29 cellular contexts compared by ENCODE assay signal in the genomic region with DNA sequence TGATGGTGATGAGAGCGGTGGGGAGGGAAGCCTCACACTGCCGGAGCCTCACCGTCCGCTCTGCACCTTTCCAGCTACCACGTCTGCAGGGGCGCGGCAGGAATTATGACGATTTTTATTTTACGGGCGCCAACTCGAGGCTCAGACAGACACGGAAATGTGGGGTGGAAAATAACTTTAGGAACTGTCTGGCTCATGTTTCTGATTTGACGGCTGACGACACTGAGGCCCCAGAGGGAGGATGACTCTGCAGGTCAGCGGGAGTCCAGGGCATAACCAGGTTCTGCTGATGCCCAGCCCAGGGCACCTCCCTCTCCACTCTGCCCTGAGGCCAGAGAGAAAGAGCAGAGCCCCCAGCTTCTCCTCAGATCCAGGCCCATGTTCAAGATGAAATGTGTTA. TPM values are rescaled to one million over a fixed set of nuclear protein-coding genes. Genes with fewer than 3 reads are reported as not detected.
"Had no signal": no experiment of that assay in that cellular context is flagged by ENCODE, and none has a peak within 500 bp of the region (broad histone marks: within the 10 kb centered on the region; RNA-seq: fewer than 3 reads in every experiment).

No MANE protein-coding gene starts in this region.

- H3K9ac ChIP-seq: SK-N-SH had no signal

- H3K9me3 Mint-ChIP-seq: activated naive CD4-positive, alpha-beta T cell treated with anti-CD3 and anti-CD28 coated beads, Interleukin-2, amount 50 U/mL, for 72 hours; activated naive CD8-positive, alpha-beta T cell treated with anti-CD3 and anti-CD28 coated beads, Interleukin-2, amount 50 U/mL, for 24 hours; IgD-negative memory B cell had no signal

- H3K36me3 Mint-ChIP-seq: activated naive CD4-positive, alpha-beta T cell treated with anti-CD3 and anti-CD28 coated beads, Interleukin-2, amount 50 U/mL, for 72 hours; IgD-negative memory B cell had no signal

- H3K4me1 Mint-ChIP-seq: activated naive CD8-positive, alpha-beta T cell treated with anti-CD3 and anti-CD28 coated beads, Interleukin-2, amount 50 U/mL, for 24 hours; IgD-negative memory B cell had no signal

- H3K4me2 ChIP-seq: SK-N-SH had no signal

- FAIRE-seq: bronchial epithelial cell had no signal

- H3K27ac Mint-ChIP-seq: activated CD8-positive, alpha-beta T cell treated with anti-CD3 and anti-CD28 coated beads, Interleukin-2, amount 10 ng/mL, durations not matched to agents 7 days and 5 days; activated naive CD4-positive, alpha-beta T cell treated with anti-CD3 and anti-CD28 coated beads, Interleukin-2, amount 50 U/mL, for 72 hours; activated naive CD8-positive, alpha-beta T cell treated with anti-CD3 and anti-CD28 coated beads, Interleukin-2, amount 50 U/mL, for 24 hours; IgD-negative memory B cell had no signal

- H3K27me3 ChIP-seq: ascending aorta, body of pancreas, SJCRH30 had no signal

- H3K4me3 Mint-ChIP-seq: activated CD8-positive, alpha-beta T cell treated with anti-CD3 and anti-CD28 coated beads, Interleukin-2, amount 10 ng/mL, durations not matched to agents 7 days and 5 days; activated naive CD8-positive, alpha-beta T cell treated with anti-CD3 and anti-CD28 coated beads, Interleukin-2, amount 50 U/mL, for 24 hours; IgD-negative memory B cell had no signal

- DNase-seq: activated CD4-positive, alpha-beta T cell treated with anti-CD3 and anti-CD28 coated beads for 4 hours; activated CD8-positive, alpha-beta memory T cell treated with anti-CD3 and anti-CD28 coated beads, Interleukin-2, amount 50 U/mL, for 48 hours; activated CD8-positive, alpha-beta T cell treated with anti-CD3 and anti-CD28 coated beads, Interleukin-2, amount 10 ng/mL, durations not matched to agents 7 days and 5 days; activated naive CD4-positive, alpha-beta T cell treated with Interleukin-2 at 50 U/mL for 16 hours; activated naive CD8-positive, alpha-beta T cell treated with anti-CD3 and anti-CD28 coated beads, Interleukin-2, amount 50 U/mL, for 24 hours; activated T-cell treated with anti-CD3 and anti-CD28 coated beads, Interleukin-2, amount 50 U/mL, for 1 hour; amniotic stem cell; body of pancreas; KG1; NCI-H1092; NCI-H1694; NCI-H2029; NCI-H510A; NCI-H69; NK-92 treated with Interleukin-12 subunit alpha and Interleukin-12 subunit beta, amount 100 ng/mL, for 24 hours; OCI-M1; Right ventricle myocardium superior; RPMI8226; SJCRH30; SK-N-SH; SW 1271 had no signal

- H3K36me3 ChIP-seq: ascending aorta, SJCRH30 had no signal

- H3K27ac ChIP-seq: ascending aorta, body of pancreas, SJCRH30 had no signal

- H3K9me3 ChIP-seq: ascending aorta, body of pancreas, SJCRH30, SK-N-SH had no signal

- ATAC-seq: activated CD4-positive, CD25-positive, alpha-beta regulatory T cell treated with anti-CD3 and anti-CD28 coated beads, Interleukin-2, amount 50 U/mL, for 24 hours; activated CD8-positive, alpha-beta T cell treated with anti-CD3 and anti-CD28 coated beads, Interleukin-2, amount 10 ng/mL, durations not matched to agents 7 days and 5 days; activated naive CD4-positive, alpha-beta T cell treated with anti-CD3 and anti-CD28 coated beads, Interleukin-2, amount 50 U/mL, for 72 hours; activated naive CD8-positive, alpha-beta T cell treated with anti-CD3 and anti-CD28 coated beads, Interleukin-2, amount 50 U/mL, for 24 hours; body of pancreas; Panc1 had no signal

- H3K4me1 ChIP-seq: ascending aorta, body of pancreas, SJCRH30 had no signal

- H3K4me3 ChIP-seq: ascending aorta, body of pancreas, SJCRH30 had no signal

RNA-seq across cellular contexts. Expression of gene C4orf50, which starts 43.9 kb away (rescaled TPM):
- total RNA-seq: ascending aorta, bronchial epithelial cell, LHCN-M2, M059J, Right ventricle myocardium superior, SJCRH30 had no signal
- polyA plus RNA-seq: IgD-negative memory B cell had no signal
